ENCODE assay signal across 8 cellular contexts in genomic region chr6:83511901-83512681, GRCh38.
DNase-seq lines count a peak whose midpoint lies in the region; ATAC-seq and TF ChIP-seq lines count a peak whose summit lies in the region.

TSS of gene PRSS35 (plus strand) at chr6:83512534. CDS start at chr6:83523442, 10,908 bp downstream.

- H3K27ac ChIP-seq in HEK293 (ENCODE audit: extremely low read depth, low read depth, low read length): no peak within 1 kb of the TSS

- peak within 1 kb of the TSS; percentile 76 for H3K9ac ChIP-seq in ES-I3 (ENCODE audit: low read depth, low read length)

- no peaks in the 10 kb centered on the region; the same call in 1 of the 2 replicates for H3K4me1 ChIP-seq in ES-I3 (ENCODE audit: insufficient read depth, low read length)
- H3K4me1 ChIP-seq in HEK293 (ENCODE audit: control insufficient read depth, insufficient read depth, low read length): no peaks in the 10 kb centered on the region

- H3K4me3 ChIP-seq in HEK293 (ENCODE audit: low read depth, low read length): peak within 1 kb of the TSS; percentile 41
- H3K4me3 ChIP-seq in retinal pigment epithelial cell (ENCODE audit: low read length): peak within 1 kb of the TSS; percentile 61

- CTCF ChIA-PET in HEK293 (lab: Yijun Ruan, JAX): interaction anchor here (0.6 to 8.1 kb wide), 57 partner anchors 9 to 1242 kb away, joined by 3 to 248 read pairs (median 4); partner anchors contain the start of genes DOP1A and UBE3D

- TF ChIP-seq CTCF in HEK293 (tag by site-specific recombination; IDR thresholded peaks at IDR 0.05): peak; percentile 90
- peak; percentile 92 for TF ChIP-seq CTCF in retinal pigment epithelial cell (conservative IDR thresholded peaks at IDR 0.05; ENCODE audit: low read depth, low read length)

- H3K36me3 ChIP-seq in ES-I3 (ENCODE audit: insufficient read depth, low read length): no peaks in the 10 kb centered on the region
- no peaks in the 10 kb centered on the region for H3K36me3 ChIP-seq in HEK293 (ENCODE audit: control insufficient read depth in 2 of 2, insufficient read depth in 1 of 2, low read length in 2 of 2)

- POLR2A ChIA-PET in HEK293 (lab: Yijun Ruan, JAX): interaction anchor here (0.6 to 2.0 kb wide), 7 partner anchors 9 to 447 kb away, joined by 3 to 11 read pairs (median 3); partner anchors contain the start of genes DOP1A and UBE3D

- DNase-seq in NCI-H748 (lab: John Stamatoyannopoulos, UW; ENCODE audit: unreplicated experiment) (peak; percentile 78), astrocyte of the hippocampus (ENCODE audit: low read depth, low spot score) (peak; percentile 79), iPS DF 19.7 (ENCODE audit: low read depth, low spot score) (peak; percentile 47), retinal pigment epithelial cell (ENCODE audit: low read depth) (no peak), cortex of kidney (lab: John Stamatoyannopoulos, UW) (no peak)

- no peak for ATAC-seq in HG03520 (IDR thresholded peaks at IDR 0.05; ENCODE audit: unreplicated experiment)

- H3K9me3 ChIP-seq in ES-I3 (ENCODE audit: control insufficient read depth, insufficient read depth, low read length) (no peaks in the 10 kb centered on the region), HEK293 (ENCODE audit: control insufficient read depth, insufficient read depth, low read depth, low read length) (no peaks in the 10 kb centered on the region)

TF ChIP-seq in HEK293, 187 proteins besides CTCF, POLR2A, EP300 and RAD21 (continues in another document):
- TF ChIP-seq IKZF3 (tag by site-specific recombination; IDR thresholded peaks at IDR 0.05): peak; percentile 92
- peak; percentile 63; the same call in 1 of the 2 replicates for TF ChIP-seq ZSCAN30 (tag by site-specific recombination; IDR thresholded peaks at IDR 0.05)
- TF ChIP-seq ZNF175 (tag by site-specific recombination; IDR thresholded peaks at IDR 0.05): no peak
- no peak for TF ChIP-seq ZNF747 (tag by site-specific recombination; IDR thresholded peaks at IDR 0.05)
- TF ChIP-seq ZNF174 (tag by site-specific recombination; IDR thresholded peaks at IDR 0.05): no peak
- peak; percentile 81; the same call in 1 of the 2 replicates for TF ChIP-seq MYNN (tag by site-specific recombination; IDR thresholded peaks at IDR 0.05; ENCODE audit: borderline replicate concordance)
- TF ChIP-seq ZNF549 (tag by site-specific recombination; IDR thresholded peaks at IDR 0.05): no peak
- no peak for TF ChIP-seq GLIS1 (tag by site-specific recombination; IDR thresholded peaks at IDR 0.05)
- TF ChIP-seq ZNF571 (tag by site-specific recombination; IDR thresholded peaks at IDR 0.05): no peak
- TF ChIP-seq ZNF362 (tag by site-specific recombination; IDR thresholded peaks at IDR 0.05): no peak
- peak; percentile 88 for TF ChIP-seq ZFHX2 (tag by site-specific recombination; conservative IDR thresholded peaks at IDR 0.05)
- TF ChIP-seq KLF10 (tag by site-specific recombination; IDR thresholded peaks at IDR 0.05): no peak
- TF ChIP-seq ZNF426 (tag by site-specific recombination; IDR thresholded peaks at IDR 0.05): no peak
- TF ChIP-seq TRIM28 (IDR thresholded peaks at IDR 0.05; ENCODE audit: borderline replicate concordance, low read length): no peak
- TF ChIP-seq ZBTB11 (tag by site-specific recombination; conservative IDR thresholded peaks at IDR 0.05; ENCODE audit: low read depth): peak; percentile 26; the same call in 1 of the 2 replicates
- TF ChIP-seq ZNF404 (tag by site-specific recombination; IDR thresholded peaks at IDR 0.05): no peak
- peak; percentile 98 for TF ChIP-seq SP3 (tag by site-specific recombination; IDR thresholded peaks at IDR 0.05)
- no peak for TF ChIP-seq ZNF248 (tag by site-specific recombination; IDR thresholded peaks at IDR 0.05)
- 0 out of 2 replicates have a peak, but pooled peaks have one; percentile 26 for TF ChIP-seq ZNF76 (tag by site-specific recombination; IDR thresholded peaks at IDR 0.05; ENCODE audit: borderline replicate concordance, low read depth)
- no peak for TF ChIP-seq ZFP3 (tag by site-specific recombination; IDR thresholded peaks at IDR 0.05; ENCODE audit: low read depth)
- TF ChIP-seq ZNF19 (tag by site-specific recombination; IDR thresholded peaks at IDR 0.05; ENCODE audit: low read depth): no peak
- no peak for TF ChIP-seq HOXD13 (CRISPR knock-in tag; IDR thresholded peaks at IDR 0.05; ENCODE audit: borderline replicate concordance)
- TF ChIP-seq ZNF626 (tag by site-specific recombination; IDR thresholded peaks at IDR 0.05): no peak
- TF ChIP-seq KLF7 (tag by site-specific recombination; IDR thresholded peaks at IDR 0.05; ENCODE audit: borderline replicate concordance): no peak
- TF ChIP-seq ZNF660 (tag by site-specific recombination; IDR thresholded peaks at IDR 0.05): 0 out of 2 replicates have a peak, but pooled peaks have one; percentile 60
- TF ChIP-seq ZNF701 (tag by site-specific recombination; IDR thresholded peaks at IDR 0.05): no peak
- TF ChIP-seq ZNF354C (tag by site-specific recombination; IDR thresholded peaks at IDR 0.05; ENCODE audit: borderline replicate concordance, low read depth): no peak
- no peak for TF ChIP-seq ZBTB7A (tag by site-specific recombination; IDR thresholded peaks at IDR 0.05; ENCODE audit: low read depth)
- TF ChIP-seq ZNF658 (tag by site-specific recombination; IDR thresholded peaks at IDR 0.05): no peak
- no peak for TF ChIP-seq ZNF148 (tag by site-specific recombination; IDR thresholded peaks at IDR 0.05; ENCODE audit: borderline replicate concordance)
- peak; percentile 55 for TF ChIP-seq ZNF423 (tag by site-specific recombination; IDR thresholded peaks at IDR 0.05)
- TF ChIP-seq ZNF707 (tag by site-specific recombination; IDR thresholded peaks at IDR 0.05): no peak
- no peak for TF ChIP-seq ZNF155 (tag by site-specific recombination; IDR thresholded peaks at IDR 0.05)
- TF ChIP-seq ZNF777 (tag by site-specific recombination; IDR thresholded peaks at IDR 0.05; ENCODE audit: borderline replicate concordance): no peak
- no peak for TF ChIP-seq ZNF510 (tag by site-specific recombination; IDR thresholded peaks at IDR 0.05; ENCODE audit: insufficient replicate concordance)
- no peak; the same call in 1 of the 2 replicates for TF ChIP-seq ZNF366 (tag by site-specific recombination; conservative IDR thresholded peaks at IDR 0.05)
- peak; percentile 41; the same call in 1 of the 2 replicates for TF ChIP-seq ZNF610 (tag by site-specific recombination; IDR thresholded peaks at IDR 0.05; ENCODE audit: borderline replicate concordance)
- TF ChIP-seq SP2 (tag by site-specific recombination; IDR thresholded peaks at IDR 0.05): peak; percentile 94

Comparison
In these comparisons a context has a peak if more than half of its experiments do, and no peak if none do; other contexts are left out.
1. DNase-seq: peak in NCI-H748 (single experiment), astrocyte of the hippocampus (single experiment) and iPS DF 19.7 (single experiment); none in retinal pigment epithelial cell (single experiment) and cortex of kidney (single experiment).